ENCODE assay signal across 1 cellular context in the genomic region with DNA sequence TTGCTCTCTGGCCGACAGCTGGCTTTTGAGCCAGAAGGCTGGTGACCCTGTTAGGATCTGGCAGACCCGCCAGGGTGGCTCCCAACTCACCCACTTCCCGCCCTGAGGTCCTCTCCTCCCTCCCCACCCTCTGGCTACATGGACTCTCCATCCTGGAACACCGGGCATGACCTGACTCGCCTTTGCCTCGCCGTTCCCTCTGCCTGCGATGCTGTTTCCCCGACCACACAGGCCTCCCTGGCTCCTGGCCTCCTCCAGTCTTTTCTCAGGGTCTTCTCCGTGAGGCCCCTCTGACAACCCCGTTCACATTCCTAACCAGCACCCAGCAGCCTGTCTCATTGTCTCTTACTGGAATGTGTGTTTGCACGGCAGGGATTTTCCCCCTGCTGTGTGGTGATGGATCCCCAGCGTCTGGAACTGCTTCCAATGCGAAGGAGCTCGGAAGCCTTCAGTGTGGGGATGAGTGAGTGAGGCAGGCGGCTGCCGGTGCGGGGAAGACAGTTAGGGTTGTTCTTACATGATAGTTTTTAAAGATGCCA.
A peak's percentile ranks its signal among the peaks of the same experiment; 100 is the strongest.
TF ChIP-seq lines count a peak whose summit lies in the region.

No MANE protein-coding gene starts in this region.

TF ChIP-seq in H1, 55 proteins besides CTCF, POLR2A, EP300 and RAD21:
- TF ChIP-seq TEAD4 (IDR thresholded peaks at IDR 0.05; ENCODE audit: low read depth, low read length) (peak; percentile 67), RBBP5 (IDR thresholded peaks at IDR 0.05; ENCODE audit: borderline replicate concordance, low read depth, low read length) (no peak)
